ENCODE assay signal across 3 cellular contexts in genomic region chr6:13388769-13389168, GRCh38.
DNase-seq lines count a peak whose midpoint lies in the region; ATAC-seq and TF ChIP-seq lines count a peak whose summit lies in the region.
"Not testable (repeated sequence)": the region's sequence is repeated elsewhere in the genome, so short reads cannot be mapped to it uniquely, and the experiment has no call there.

No MANE protein-coding gene starts in this region.

- TF ChIP-seq CTCF in natural killer cell (IDR thresholded peaks at IDR 0.05), result not testable (repeated sequence)

- H3K36me3 Mint-ChIP-seq in immature natural killer cell, result peaks cover 0 to 12% (median 0%) of the 10 kb centered on the region in 3 donors
- not testable (repeated sequence) for H3K36me3 Mint-ChIP-seq in memory B cell, natural killer cell

- ATAC-seq in memory B cell (ENCODE audit: low read depth); natural killer cell: not testable (repeated sequence)

- H3K4me1 Mint-ChIP-seq in immature natural killer cell (peaks cover 85 to 91% of the 10 kb centered on the region in 2 donors), memory B cell (peaks cover 31% of the 10 kb centered on the region), natural killer cell (peaks cover 74 to 84% of the 10 kb centered on the region in 2 donors)

- not testable (repeated sequence) for H3K9me3 Mint-ChIP-seq in immature natural killer cell, memory B cell, natural killer cell

- not testable (repeated sequence) for H3K27me3 Mint-ChIP-seq in immature natural killer cell (ENCODE audit: low read depth in 3 of 3); memory B cell; natural killer cell (ENCODE audit: low read depth in 2 of 2)

- H3K27ac Mint-ChIP-seq in immature natural killer cell (peak overlapping the region; percentile 75 to 91 (median 80)), memory B cell (peak overlapping the region; percentile 14), natural killer cell (peak overlapping the region; percentile 73 to 96)

- intact Hi-C loops in natural killer cell (cut with micrococcal nuclease), result loop anchor here (10.0 kb wide), 1 partner anchor 54 kb away; no protein-coding TSS in a partner anchor

- not testable (repeated sequence) for DNase-seq in immature natural killer cell; memory B cell (ENCODE audit: low spot score in 2 of 2); natural killer cell

- H3K4me3 Mint-ChIP-seq in immature natural killer cell, result peak overlapping the region in 1 of 5 donors; percentile 44
- H3K4me3 Mint-ChIP-seq in memory B cell, natural killer cell: not testable (repeated sequence)

Comparison
In these comparisons a context has a peak if more than half of its experiments do, and no peak if none do; other contexts are left out.
1. H3K27ac Mint-ChIP-seq: peak in every context shown above with its lines; median percentile 84 in natural killer cell; 80 in immature natural killer cell; 14 in memory B cell.